Comparison of ENCODE assay signal across 10 cellular contexts in genomic region chr19:48102870-48103751, GRCh38. TPM values are rescaled to one million over a fixed set of nuclear protein-coding genes. Genes with fewer than 3 reads are reported as not detected.
DNase-seq lines count a peak whose midpoint lies in the region; ATAC-seq and TF ChIP-seq lines count a peak whose summit lies in the region.
"Had no signal": no experiment of that assay in that cellular context is flagged by ENCODE, and none has a peak within 500 bp of the region (broad histone marks: within the 10 kb centered on the region; RNA-seq: fewer than 3 reads in every experiment).

No MANE protein-coding gene starts in this region.

- TF ChIP-seq CTCF in HL-60 (IDR thresholded peaks at IDR 0.05; ENCODE audit: insufficient read depth, low read length), result peak; percentile 51
- peak; percentile 61 for TF ChIP-seq CTCF in natural killer cell (IDR thresholded peaks at IDR 0.05)

- H3K27me3 ChIP-seq in HL-60 (ENCODE audit: insufficient read depth, poor library complexity, severe bottlenecking), result no peaks in the 10 kb centered on the region

- no peak overlapping the region for H3K27ac ChIP-seq in HL-60 (replicated peaks)

- no peaks in the 10 kb centered on the region for H3K36me3 Mint-ChIP-seq in natural killer cell
- H3K36me3 Mint-ChIP-seq: naive thymus-derived CD8-positive, alpha-beta T cell had no signal

- H3K27ac Mint-ChIP-seq in natural killer cell, result no peak overlapping the region
- H3K27ac Mint-ChIP-seq: naive thymus-derived CD8-positive, alpha-beta T cell had no signal

- H3K27me3 Mint-ChIP-seq in natural killer cell (ENCODE audit: low read depth in 2 of 2), result peaks cover 0 to 4% of the 10 kb centered on the region in 2 donors

- no peak overlapping the region for H3K4me3 ChIP-seq in HL-60 (replicated peaks; ENCODE audit: insufficient read depth, low read length)

- DNase-seq in COR-L47 (lab: John Stamatoyannopoulos, UW) (peak; percentile 7), HL-60 (ENCODE audit: low read depth in 1 of 2, low spot score in 1 of 2) (peak; percentile 30 to 54), RPMI7951 (ENCODE audit: low read depth) (peak; percentile 58), cerebellar cortex (ENCODE audit: low spot score) (peak; percentile 51), natural killer cell (no peak)

- H3K9me3 Mint-ChIP-seq in natural killer cell, result no peaks in the 10 kb centered on the region
- H3K9me3 Mint-ChIP-seq: naive thymus-derived CD8-positive, alpha-beta T cell had no signal

- intact Hi-C loops in natural killer cell (cut with micrococcal nuclease), result no loop called here

- no peak overlapping the region for H3K4me3 Mint-ChIP-seq in natural killer cell
- H3K4me3 Mint-ChIP-seq: naive thymus-derived CD8-positive, alpha-beta T cell had no signal

- ATAC-seq in natural killer cell (peak in 1 of 3 donors; percentile 58), HG03442 (IDR thresholded peaks at IDR 0.05; ENCODE audit: unreplicated experiment) (no peak), HG03460 (IDR thresholded peaks at IDR 0.05; ENCODE audit: unreplicated experiment) (no peak), GM21723 (IDR thresholded peaks at IDR 0.05; ENCODE audit: unreplicated experiment) (no peak)
- ATAC-seq: naive thymus-derived CD8-positive, alpha-beta T cell had no signal

- H3K4me1 Mint-ChIP-seq in natural killer cell, result no peaks in the 10 kb centered on the region

RNA-seq across cellular contexts. Expression of gene PLA2G4C, which starts 7.5 kb away (rescaled TPM):
- total RNA-seq in RPMI7951 (2014; rRNA removed; shearing (Covaris generic)), result 5.9 and 6.8 TPM in 2 replicates
- 1 to 10 TPM in 2 of 3 donors, under 1 TPM in 1; 0.86 to 5.1 (median 4.6) TPM for total RNA-seq in natural killer cell

RNA-seq across cellular contexts. Expression of gene CABP5, which starts 59.2 kb away (rescaled TPM):
- not detected in 2 replicates for total RNA-seq in RPMI7951 (2014; rRNA removed; shearing (Covaris generic))
- total RNA-seq in natural killer cell, result under 1 TPM in 2 of 3 donors, not detected in 1; 0.38 to 0.96 TPM
- total RNA-seq: naive thymus-derived CD8-positive, alpha-beta T cell; T-helper 1 cell treated with Interleukin-12 subunit alpha and Interleukin-12 subunit beta and Interleukin-4 antibody, amounts not matched to agents 30 ng/mL and 1 ng/mL, for 36 hours had no signal
